Comparison of ENCODE assay signal across 35 cellular contexts in the genomic region with DNA sequence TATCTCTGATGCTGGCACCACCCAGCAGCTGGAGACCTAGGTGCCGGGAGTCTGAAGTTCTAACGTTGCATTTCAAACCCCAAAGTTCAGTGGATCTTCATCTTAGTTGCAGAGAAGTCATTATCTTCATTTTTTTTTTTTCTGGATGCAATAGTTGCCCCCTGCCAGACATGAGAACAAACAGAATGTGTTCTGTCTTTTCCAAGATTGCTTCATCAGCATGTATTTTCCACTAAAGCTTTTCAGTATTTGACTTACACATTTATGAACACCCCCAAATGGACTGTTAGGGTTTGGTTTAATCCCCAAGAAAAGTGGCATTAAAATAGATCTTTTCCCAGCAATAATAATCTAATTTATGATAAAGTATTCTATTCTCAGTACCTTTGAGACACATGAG.
"Had no signal": no experiment of that assay in that cellular context is flagged by ENCODE, and none has a peak within 500 bp of the region (broad histone marks: within the 10 kb centered on the region; RNA-seq: fewer than 3 reads in every experiment).

No MANE protein-coding gene starts in this region.

- H3K9me3 ChIP-seq: ascending aorta, breast epithelium had no signal

- H3K36me3 Mint-ChIP-seq: activated CD4-positive, alpha-beta memory T cell treated with anti-CD3 and anti-CD28 coated beads for 36 hours; activated naive CD8-positive, alpha-beta T cell treated with anti-CD3 and anti-CD28 coated beads for 36 hours had no signal

- H3K4me3 Mint-ChIP-seq: activated B cell treated with CpG ODN at 0.5 μM for 24 hours; activated CD4-positive, alpha-beta memory T cell treated with anti-CD3 and anti-CD28 coated beads for 36 hours; activated naive CD8-positive, alpha-beta T cell treated with anti-CD3 and anti-CD28 coated beads for 36 hours; activated T-cell treated with anti-CD3 and anti-CD28 coated beads, Interleukin-2, amount 50 U/mL, for 4 hours; activated T-helper 1 cell treated with anti-CD3 and anti-CD28 coated beads, Interleukin-12 subunit alpha, Interleukin-12 subunit beta, Interleukin-2, Interleukin-4 antibody, amounts not matched to agents 30 ng/mL and 10 ng/mL and 1 ng/mL, durations not matched to agents 14 hours and 24 hours and 36 hours had no signal

- H3K36me3 ChIP-seq: ascending aorta, breast epithelium had no signal

- H3K27me3 ChIP-seq: ascending aorta, breast epithelium had no signal

- DNase-seq: activated B cell treated with CpG ODN at 0.5 μM for 24 hours; activated CD4-positive, alpha-beta memory T cell treated with anti-CD3 and anti-CD28 coated beads for 36 hours; activated CD4-positive, alpha-beta T cell treated with anti-CD3 and anti-CD28 coated beads for 4 hours; activated CD4-positive, alpha-beta T cell treated with anti-CD3 and anti-CD28 coated beads, Interleukin-2, amount 50 U/mL, for 1 hour; activated CD4-positive, CD25-positive, alpha-beta regulatory T cell treated with anti-CD3 and anti-CD28 coated beads, Interleukin-2, amount 50 U/mL, for 72 hours; activated CD8-positive, alpha-beta memory T cell treated with anti-CD3 and anti-CD28 coated beads, Interleukin-2, amount 50 U/mL, for 4 hours; activated gamma-delta T cell treated with Interleukin-2 at 50 U/mL for 16 hours; activated naive CD4-positive, alpha-beta T cell treated with anti-CD3 and anti-CD28 coated beads, Interleukin-2, amount 50 U/mL, for 16 hours; activated naive CD8-positive, alpha-beta T cell treated with anti-CD3 and anti-CD28 coated beads for 36 hours; activated T-cell treated with anti-CD3 and anti-CD28 coated beads for 4 hours; activated T-cell treated with anti-CD3 and anti-CD28 coated beads, Interleukin-2, amount 50 U/mL, for 4 hours; amygdala; NCI-H1092 treated with DMSO at 0.1 percent for 48 hours; NCI-H1417; NCI-H146; NCI-H187; NCI-H2029 treated with DMSO at 0.1 percent for 48 hours; NCI-H2107; NCI-H2171; NCI-H510A; NCI-H526; NCI-H748 treated with DMSO at 0.1 percent for 48 hours; PC-9; SIG-M5; SW 1271; T-helper 1 cell; T-helper 2 cell; T-helper 9 cell had no signal

- H3K4me1 ChIP-seq: ascending aorta, breast epithelium had no signal

- H3K4me3 ChIP-seq: ascending aorta, breast epithelium, PC-9 had no signal

- H3K4me2 ChIP-seq: KMS-11, PC-9 had no signal

- H3K27ac Mint-ChIP-seq: activated B cell treated with CpG ODN at 0.5 μM for 24 hours; activated CD4-positive, alpha-beta memory T cell treated with anti-CD3 and anti-CD28 coated beads for 36 hours; activated naive CD8-positive, alpha-beta T cell treated with anti-CD3 and anti-CD28 coated beads for 36 hours; activated T-helper 1 cell treated with anti-CD3 and anti-CD28 coated beads, Interleukin-12 subunit alpha, Interleukin-12 subunit beta, Interleukin-2, Interleukin-4 antibody, amounts not matched to agents 30 ng/mL and 10 ng/mL and 1 ng/mL, durations not matched to agents 14 hours and 24 hours and 36 hours had no signal

- H3K27me3 Mint-ChIP-seq: activated B cell treated with CpG ODN at 0.5 μM for 24 hours; activated CD4-positive, alpha-beta memory T cell treated with anti-CD3 and anti-CD28 coated beads for 36 hours had no signal

- H3K9me3 Mint-ChIP-seq: activated B cell treated with CpG ODN at 0.5 μM for 24 hours; activated CD4-positive, alpha-beta memory T cell treated with anti-CD3 and anti-CD28 coated beads for 36 hours; activated naive CD8-positive, alpha-beta T cell treated with anti-CD3 and anti-CD28 coated beads for 36 hours; activated T-cell treated with anti-CD3 and anti-CD28 coated beads, Interleukin-2, amount 50 U/mL, for 4 hours; activated T-helper 1 cell treated with anti-CD3 and anti-CD28 coated beads, Interleukin-12 subunit alpha, Interleukin-12 subunit beta, Interleukin-2, Interleukin-4 antibody, amounts not matched to agents 30 ng/mL and 10 ng/mL and 1 ng/mL, durations not matched to agents 14 hours and 24 hours and 36 hours had no signal

- H3K9ac ChIP-seq: KMS-11 had no signal

- H3K27ac ChIP-seq: ascending aorta, breast epithelium, KMS-11, PC-9, RWPE1, VCaP had no signal

- H3K4me1 Mint-ChIP-seq: activated B cell treated with CpG ODN at 0.5 μM for 24 hours; activated naive CD8-positive, alpha-beta T cell treated with anti-CD3 and anti-CD28 coated beads for 36 hours had no signal

- ATAC-seq: activated T-cell treated with anti-CD3 and anti-CD28 coated beads, Interleukin-2, amount 50 U/mL, for 4 hours; Right ventricle myocardium inferior had no signal

- H2AFZ ChIP-seq: PC-9 had no signal
